25 cellular contexts compared by ENCODE assay signal in genomic region chr7:159034988-159035387, GRCh38.
"Had no signal": no experiment of that assay in that cellular context is flagged by ENCODE, and none has a peak within 500 bp of the region (broad histone marks: within the 10 kb centered on the region; RNA-seq: fewer than 3 reads in every experiment).

No MANE protein-coding gene starts in this region.

- H3K36me3 ChIP-seq: cardiac muscle cell, neutrophil, right lobe of liver, upper lobe of left lung had no signal

- H3K27ac Mint-ChIP-seq: activated naive CD4-positive, alpha-beta T cell treated with anti-CD3 and anti-CD28 coated beads, Interleukin-2, amount 50 U/mL, for 24 hours; dendritic cell treated with granulocyte-macrophage colony-stimulating factor and Interleukin-4, amounts not matched to agents 40 ng/mL and 50 ng/mL, for 4 days; naive thymus-derived CD8-positive, alpha-beta T cell; WTC11 had no signal

- H3K9me3 Mint-ChIP-seq: activated naive CD4-positive, alpha-beta T cell treated with anti-CD3 and anti-CD28 coated beads, Interleukin-2, amount 50 U/mL, for 24 hours; dendritic cell treated with granulocyte-macrophage colony-stimulating factor and Interleukin-4, amounts not matched to agents 40 ng/mL and 50 ng/mL, for 4 days; naive thymus-derived CD8-positive, alpha-beta T cell; WTC11 had no signal

- H3K27me3 ChIP-seq: body of pancreas, cardiac muscle cell, right lobe of liver, upper lobe of left lung had no signal

- H3K9ac ChIP-seq: parathyroid adenoma had no signal

- DNase-seq: activated gamma-delta T cell treated with Interleukin-2 at 50 U/mL for 16 hours; activated T-cell treated with anti-CD3 and anti-CD28 coated beads, Interleukin-2, amount 50 U/mL, for 1 hour; anterior cingulate cortex; body of pancreas; effector CD4-positive, alpha-beta T cell; erythroblast; foreskin keratinocyte; left colon; small intestine; stimulated activated CD4-positive, alpha-beta T cell treated with anti-CD3 and anti-CD28 coated beads, Interleukin-15, amount 100 ng/mL, for 24 hours; stimulated activated CD4-positive, alpha-beta T cell treated with anti-CD3 and anti-CD28 coated beads, Interleukin-2, amount 100 ng/mL, for 48 hours; stimulated activated naive CD4-positive, alpha-beta T cell treated with Interleukin-2 at 50 U/mL for 16 hours; T-helper 1 cell; T1000 had no signal

- H3K27ac ChIP-seq: body of pancreas, cardiac muscle cell, foreskin keratinocyte, neutrophil, parathyroid adenoma, right lobe of liver, thoracic aorta, upper lobe of left lung had no signal

- H3K79me2 ChIP-seq: parathyroid adenoma had no signal

- H3K4me1 ChIP-seq: foreskin keratinocyte, parathyroid adenoma had no signal

- H3K9me3 ChIP-seq: body of pancreas, neutrophil, right lobe of liver, thoracic aorta, upper lobe of left lung had no signal

- H3K4me3 Mint-ChIP-seq: activated naive CD4-positive, alpha-beta T cell treated with anti-CD3 and anti-CD28 coated beads, Interleukin-2, amount 50 U/mL, for 24 hours; dendritic cell treated with granulocyte-macrophage colony-stimulating factor and Interleukin-4, amounts not matched to agents 40 ng/mL and 50 ng/mL, for 4 days; naive thymus-derived CD8-positive, alpha-beta T cell; WTC11 had no signal

- H3K4me1 Mint-ChIP-seq: activated naive CD4-positive, alpha-beta T cell treated with anti-CD3 and anti-CD28 coated beads, Interleukin-2, amount 50 U/mL, for 24 hours had no signal

- H2AFZ ChIP-seq: parathyroid adenoma had no signal

- H3K4me3 ChIP-seq: body of pancreas, cardiac muscle cell, lung, right lobe of liver, thoracic aorta, upper lobe of left lung had no signal

- H3K36me3 Mint-ChIP-seq: activated naive CD4-positive, alpha-beta T cell treated with anti-CD3 and anti-CD28 coated beads, Interleukin-2, amount 50 U/mL, for 24 hours; naive thymus-derived CD8-positive, alpha-beta T cell; WTC11 had no signal
